ENCODE assay signal across 1 cellular context in the genomic region with DNA sequence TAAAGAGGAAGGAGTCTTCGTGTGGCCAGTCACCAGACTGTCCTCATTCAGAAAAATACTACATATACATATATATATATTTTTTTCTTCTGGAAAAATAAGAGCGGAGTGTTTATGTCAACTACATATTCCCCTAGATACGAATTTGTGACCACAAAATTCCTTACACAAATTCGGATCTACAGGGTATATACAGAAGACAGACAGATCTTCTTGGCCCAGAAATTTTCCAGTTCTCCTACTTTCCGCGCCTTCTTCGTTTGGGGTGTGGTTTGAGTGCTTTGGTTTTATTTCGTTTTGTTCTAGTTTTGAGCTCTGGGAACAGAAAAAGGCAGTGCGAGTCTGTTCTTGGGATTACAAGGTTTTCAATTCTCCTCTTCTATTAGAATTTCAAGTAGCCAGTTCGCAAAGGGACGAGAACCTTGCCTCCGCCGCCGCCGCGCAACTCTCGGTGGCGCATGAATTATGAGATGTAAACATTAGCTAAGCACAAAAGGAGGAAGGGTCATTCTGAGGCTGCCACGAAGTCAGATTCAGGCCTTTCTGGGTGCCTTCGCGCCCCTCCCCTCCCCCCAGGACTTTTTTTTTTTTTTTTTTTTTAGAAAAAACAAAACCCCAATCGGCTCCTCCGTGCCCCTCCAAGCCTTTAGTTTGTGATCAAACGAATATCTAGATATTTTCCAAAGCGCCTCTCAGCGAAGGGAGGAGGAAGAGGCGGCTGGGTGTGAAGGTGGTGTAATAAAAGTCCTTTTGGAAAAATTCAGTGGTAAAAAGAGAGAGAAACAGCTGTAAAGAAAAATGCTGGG.
TF ChIP-seq lines count a peak whose summit lies in the region.

No MANE protein-coding gene starts in this region.

TF ChIP-seq in K562, 482 proteins besides CTCF, POLR2A, EP300 and RAD21 (continued from another document and continues in another):
- TF ChIP-seq, protein P1, sequence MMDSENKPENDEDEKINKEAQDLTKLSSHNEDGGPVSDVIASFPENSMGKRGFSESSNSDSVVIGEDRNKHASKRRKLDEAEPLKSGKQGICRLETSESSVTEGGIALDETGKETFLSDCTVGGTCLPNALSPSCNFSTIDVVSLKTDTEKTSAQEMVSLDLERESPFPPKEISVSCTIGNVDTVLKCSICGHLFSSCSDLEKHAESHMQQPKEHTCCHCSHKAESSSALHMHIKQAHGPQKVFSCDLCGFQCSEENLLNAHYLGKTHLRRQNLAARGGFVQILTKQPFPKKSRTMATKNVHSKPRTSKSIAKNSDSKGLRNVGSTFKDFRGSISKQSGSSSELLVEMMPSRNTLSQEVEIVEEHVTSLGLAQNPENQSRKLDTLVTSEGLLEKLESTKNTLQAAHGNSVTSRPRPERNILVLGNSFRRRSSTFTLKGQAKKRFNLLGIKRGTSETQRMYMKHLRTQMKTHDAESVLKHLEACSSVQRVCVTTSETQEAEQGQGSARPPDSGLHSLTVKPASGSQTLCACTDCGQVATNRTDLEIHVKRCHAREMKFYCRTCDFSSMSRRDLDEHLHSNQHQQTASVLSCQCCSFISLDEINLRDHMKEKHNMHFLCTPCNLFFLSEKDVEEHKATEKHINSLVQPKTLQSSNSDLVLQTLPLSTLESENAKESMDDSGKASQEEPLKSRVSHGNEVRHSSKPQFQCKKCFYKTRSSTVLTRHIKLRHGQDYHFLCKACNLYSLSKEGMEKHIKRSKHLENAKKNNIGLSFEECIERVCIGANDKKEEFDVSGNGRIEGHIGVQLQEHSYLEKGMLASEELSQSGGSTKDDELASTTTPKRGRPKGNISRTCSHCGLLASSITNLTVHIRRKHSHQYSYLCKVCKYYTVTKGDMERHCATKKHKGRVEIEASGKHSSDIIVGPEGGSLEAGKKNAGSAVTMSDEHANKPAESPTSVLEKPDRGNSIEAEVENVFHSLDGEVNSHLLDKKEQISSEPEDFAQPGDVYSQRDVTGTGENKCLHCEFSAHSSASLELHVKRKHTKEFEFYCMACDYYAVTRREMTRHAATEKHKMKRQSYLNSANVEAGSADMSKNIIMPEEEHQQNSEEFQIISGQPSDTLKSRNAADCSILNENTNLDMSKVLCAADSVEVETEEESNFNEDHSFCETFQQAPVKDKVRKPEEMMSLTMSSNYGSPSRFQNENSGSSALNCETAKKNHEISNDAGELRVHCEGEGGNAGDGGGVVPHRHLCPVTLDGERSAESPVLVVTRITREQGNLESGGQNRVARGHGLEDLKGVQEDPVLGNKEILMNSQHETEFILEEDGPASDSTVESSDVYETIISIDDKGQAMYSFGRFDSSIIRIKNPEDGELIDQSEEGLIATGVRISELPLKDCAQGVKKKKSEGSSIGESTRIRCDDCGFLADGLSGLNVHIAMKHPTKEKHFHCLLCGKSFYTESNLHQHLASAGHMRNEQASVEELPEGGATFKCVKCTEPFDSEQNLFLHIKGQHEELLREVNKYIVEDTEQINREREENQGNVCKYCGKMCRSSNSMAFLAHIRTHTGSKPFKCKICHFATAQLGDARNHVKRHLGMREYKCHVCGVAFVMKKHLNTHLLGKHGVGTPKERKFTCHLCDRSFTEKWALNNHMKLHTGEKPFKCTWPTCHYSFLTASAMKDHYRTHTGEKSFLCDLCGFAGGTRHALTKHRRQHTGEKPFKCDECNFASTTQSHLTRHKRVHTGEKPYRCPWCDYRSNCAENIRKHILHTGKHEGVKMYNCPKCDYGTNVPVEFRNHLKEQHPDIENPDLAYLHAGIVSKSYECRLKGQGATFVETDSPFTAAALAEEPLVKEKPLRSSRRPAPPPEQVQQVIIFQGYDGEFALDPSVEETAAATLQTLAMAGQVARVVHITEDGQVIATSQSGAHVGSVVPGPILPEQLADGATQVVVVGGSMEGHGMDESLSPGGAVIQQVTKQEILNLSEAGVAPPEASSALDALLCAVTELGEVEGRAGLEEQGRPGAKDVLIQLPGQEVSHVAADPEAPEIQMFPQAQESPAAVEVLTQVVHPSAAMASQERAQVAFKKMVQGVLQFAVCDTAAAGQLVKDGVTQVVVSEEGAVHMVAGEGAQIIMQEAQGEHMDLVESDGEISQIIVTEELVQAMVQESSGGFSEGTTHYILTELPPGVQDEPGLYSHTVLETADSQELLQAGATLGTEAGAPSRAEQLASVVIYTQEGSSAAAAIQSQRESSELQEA (IDR thresholded peaks at IDR 0.05; ENCODE audit: low read depth): no peak
- TF ChIP-seq, protein P2, sequence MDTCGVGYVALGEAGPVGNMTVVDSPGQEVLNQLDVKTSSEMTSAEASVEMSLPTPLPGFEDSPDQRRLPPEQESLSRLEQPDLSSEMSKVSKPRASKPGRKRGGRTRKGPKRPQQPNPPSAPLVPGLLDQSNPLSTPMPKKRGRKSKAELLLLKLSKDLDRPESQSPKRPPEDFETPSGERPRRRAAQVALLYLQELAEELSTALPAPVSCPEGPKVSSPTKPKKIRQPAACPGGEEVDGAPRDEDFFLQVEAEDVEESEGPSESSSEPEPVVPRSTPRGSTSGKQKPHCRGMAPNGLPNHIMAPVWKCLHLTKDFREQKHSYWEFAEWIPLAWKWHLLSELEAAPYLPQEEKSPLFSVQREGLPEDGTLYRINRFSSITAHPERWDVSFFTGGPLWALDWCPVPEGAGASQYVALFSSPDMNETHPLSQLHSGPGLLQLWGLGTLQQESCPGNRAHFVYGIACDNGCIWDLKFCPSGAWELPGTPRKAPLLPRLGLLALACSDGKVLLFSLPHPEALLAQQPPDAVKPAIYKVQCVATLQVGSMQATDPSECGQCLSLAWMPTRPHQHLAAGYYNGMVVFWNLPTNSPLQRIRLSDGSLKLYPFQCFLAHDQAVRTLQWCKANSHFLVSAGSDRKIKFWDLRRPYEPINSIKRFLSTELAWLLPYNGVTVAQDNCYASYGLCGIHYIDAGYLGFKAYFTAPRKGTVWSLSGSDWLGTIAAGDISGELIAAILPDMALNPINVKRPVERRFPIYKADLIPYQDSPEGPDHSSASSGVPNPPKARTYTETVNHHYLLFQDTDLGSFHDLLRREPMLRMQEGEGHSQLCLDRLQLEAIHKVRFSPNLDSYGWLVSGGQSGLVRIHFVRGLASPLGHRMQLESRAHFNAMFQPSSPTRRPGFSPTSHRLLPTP (IDR thresholded peaks at IDR 0.05; ENCODE audit: borderline replicate concordance, extremely low read depth, insufficient read length): no peak
- TF ChIP-seq TEAD2 (tag; IDR thresholded peaks at IDR 0.05) (no peak), NUFIP1 (IDR thresholded peaks at IDR 0.05; ENCODE audit: partially characterized antibody) (no peak), FOXP1 (CRISPR knock-in tag; IDR thresholded peaks at IDR 0.05) (no peak), OTX1 (CRISPR knock-in tag; IDR thresholded peaks at IDR 0.05) (no peak), ZNF224 (CRISPR knock-in tag; IDR thresholded peaks at IDR 0.05) (no peak), CEBPG (CRISPR knock-in tag; IDR thresholded peaks at IDR 0.05) (no peak), CEBPG (tag; conservative IDR thresholded peaks at IDR 0.05 in 1 of 2, IDR thresholded peaks at IDR 0.05 in 1 of 2) (no peak), HDAC6 (IDR thresholded peaks at IDR 0.05; ENCODE audit: low read depth, low read length) (no peak), MTA1 (IDR thresholded peaks at IDR 0.05; ENCODE audit: borderline replicate concordance) (0 out of 2 replicates have a peak, but pooled peaks have one; percentile 42), ETS2 (tag; IDR thresholded peaks at IDR 0.05; ENCODE audit: borderline replicate concordance, poor library complexity, severe bottlenecking) (no peak), SP2 (IDR thresholded peaks at IDR 0.05; ENCODE audit: extremely low read depth, low read depth, low read length, poor library complexity, severe bottlenecking) (no peak), DNMT1 (IDR thresholded peaks at IDR 0.05) (no peak), YBX1 (IDR thresholded peaks at IDR 0.05) (no peak), CBFA2T2 (conservative IDR thresholded peaks at IDR 0.05) (no peak), SIRT6 (IDR thresholded peaks at IDR 0.05; ENCODE audit: low read depth, low read length) (no peak), HSF4 (CRISPR knock-in tag; IDR thresholded peaks at IDR 0.05; ENCODE audit: borderline replicate concordance) (no peak), DACH1 (IDR thresholded peaks at IDR 0.05; ENCODE audit: partially characterized antibody) (no peak), POLR3A (IDR thresholded peaks at IDR 0.05; ENCODE audit: borderline replicate concordance, extremely low read depth, insufficient read depth, insufficient read length) (no peak), GABPB1 (CRISPR knock-in tag; IDR thresholded peaks at IDR 0.05) (no peak), ZNF282 (CRISPR knock-in tag; IDR thresholded peaks at IDR 0.05) (no peak), CHD2 (IDR thresholded peaks at IDR 0.05; ENCODE audit: low read depth, low read length) (no peak), PTBP1 (IDR thresholded peaks at IDR 0.05; ENCODE audit: low read depth, low read length) (no peak), ZNF146 (CRISPR knock-in tag; IDR thresholded peaks at IDR 0.05; ENCODE audit: unreplicated experiment) (no peak), NR3C1 (CRISPR knock-in tag; IDR thresholded peaks at IDR 0.05) (no peak), ZNF3 (CRISPR knock-in tag; IDR thresholded peaks at IDR 0.05) (no peak)
- TF ChIP-seq, protein P3, sequence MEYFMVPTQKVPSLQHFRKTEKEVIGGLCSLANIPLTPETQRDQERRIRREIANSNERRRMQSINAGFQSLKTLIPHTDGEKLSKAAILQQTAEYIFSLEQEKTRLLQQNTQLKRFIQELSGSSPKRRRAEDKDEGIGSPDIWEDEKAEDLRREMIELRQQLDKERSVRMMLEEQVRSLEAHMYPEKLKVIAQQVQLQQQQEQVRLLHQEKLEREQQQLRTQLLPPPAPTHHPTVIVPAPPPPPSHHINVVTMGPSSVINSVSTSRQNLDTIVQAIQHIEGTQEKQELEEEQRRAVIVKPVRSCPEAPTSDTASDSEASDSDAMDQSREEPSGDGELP (CRISPR knock-in tag; IDR thresholded peaks at IDR 0.05; ENCODE audit: borderline replicate concordance): no peak
- TF ChIP-seq, protein P4, sequence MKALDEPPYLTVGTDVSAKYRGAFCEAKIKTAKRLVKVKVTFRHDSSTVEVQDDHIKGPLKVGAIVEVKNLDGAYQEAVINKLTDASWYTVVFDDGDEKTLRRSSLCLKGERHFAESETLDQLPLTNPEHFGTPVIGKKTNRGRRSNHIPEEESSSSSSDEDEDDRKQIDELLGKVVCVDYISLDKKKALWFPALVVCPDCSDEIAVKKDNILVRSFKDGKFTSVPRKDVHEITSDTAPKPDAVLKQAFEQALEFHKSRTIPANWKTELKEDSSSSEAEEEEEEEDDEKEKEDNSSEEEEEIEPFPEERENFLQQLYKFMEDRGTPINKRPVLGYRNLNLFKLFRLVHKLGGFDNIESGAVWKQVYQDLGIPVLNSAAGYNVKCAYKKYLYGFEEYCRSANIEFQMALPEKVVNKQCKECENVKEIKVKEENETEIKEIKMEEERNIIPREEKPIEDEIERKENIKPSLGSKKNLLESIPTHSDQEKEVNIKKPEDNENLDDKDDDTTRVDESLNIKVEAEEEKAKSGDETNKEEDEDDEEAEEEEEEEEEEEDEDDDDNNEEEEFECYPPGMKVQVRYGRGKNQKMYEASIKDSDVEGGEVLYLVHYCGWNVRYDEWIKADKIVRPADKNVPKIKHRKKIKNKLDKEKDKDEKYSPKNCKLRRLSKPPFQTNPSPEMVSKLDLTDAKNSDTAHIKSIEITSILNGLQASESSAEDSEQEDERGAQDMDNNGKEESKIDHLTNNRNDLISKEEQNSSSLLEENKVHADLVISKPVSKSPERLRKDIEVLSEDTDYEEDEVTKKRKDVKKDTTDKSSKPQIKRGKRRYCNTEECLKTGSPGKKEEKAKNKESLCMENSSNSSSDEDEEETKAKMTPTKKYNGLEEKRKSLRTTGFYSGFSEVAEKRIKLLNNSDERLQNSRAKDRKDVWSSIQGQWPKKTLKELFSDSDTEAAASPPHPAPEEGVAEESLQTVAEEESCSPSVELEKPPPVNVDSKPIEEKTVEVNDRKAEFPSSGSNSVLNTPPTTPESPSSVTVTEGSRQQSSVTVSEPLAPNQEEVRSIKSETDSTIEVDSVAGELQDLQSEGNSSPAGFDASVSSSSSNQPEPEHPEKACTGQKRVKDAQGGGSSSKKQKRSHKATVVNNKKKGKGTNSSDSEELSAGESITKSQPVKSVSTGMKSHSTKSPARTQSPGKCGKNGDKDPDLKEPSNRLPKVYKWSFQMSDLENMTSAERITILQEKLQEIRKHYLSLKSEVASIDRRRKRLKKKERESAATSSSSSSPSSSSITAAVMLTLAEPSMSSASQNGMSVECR (CRISPR knock-in tag; IDR thresholded peaks at IDR 0.05): no peak
- TF ChIP-seq, protein P5, sequence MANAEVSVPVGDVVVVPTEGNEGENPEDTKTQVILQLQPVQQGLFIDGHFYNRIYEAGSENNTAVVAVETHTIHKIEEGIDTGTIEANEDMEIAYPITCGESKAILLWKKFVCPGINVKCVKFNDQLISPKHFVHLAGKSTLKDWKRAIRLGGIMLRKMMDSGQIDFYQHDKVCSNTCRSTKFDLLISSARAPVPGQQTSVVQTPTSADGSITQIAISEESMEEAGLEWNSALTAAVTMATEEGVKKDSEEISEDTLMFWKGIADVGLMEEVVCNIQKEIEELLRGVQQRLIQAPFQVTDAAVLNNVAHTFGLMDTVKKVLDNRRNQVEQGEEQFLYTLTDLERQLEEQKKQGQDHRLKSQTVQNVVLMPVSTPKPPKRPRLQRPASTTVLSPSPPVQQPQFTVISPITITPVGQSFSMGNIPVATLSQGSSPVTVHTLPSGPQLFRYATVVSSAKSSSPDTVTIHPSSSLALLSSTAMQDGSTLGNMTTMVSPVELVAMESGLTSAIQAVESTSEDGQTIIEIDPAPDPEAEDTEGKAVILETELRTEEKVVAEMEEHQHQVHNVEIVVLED (CRISPR knock-in tag; IDR thresholded peaks at IDR 0.05): no peak
- TF ChIP-seq, protein P6, sequence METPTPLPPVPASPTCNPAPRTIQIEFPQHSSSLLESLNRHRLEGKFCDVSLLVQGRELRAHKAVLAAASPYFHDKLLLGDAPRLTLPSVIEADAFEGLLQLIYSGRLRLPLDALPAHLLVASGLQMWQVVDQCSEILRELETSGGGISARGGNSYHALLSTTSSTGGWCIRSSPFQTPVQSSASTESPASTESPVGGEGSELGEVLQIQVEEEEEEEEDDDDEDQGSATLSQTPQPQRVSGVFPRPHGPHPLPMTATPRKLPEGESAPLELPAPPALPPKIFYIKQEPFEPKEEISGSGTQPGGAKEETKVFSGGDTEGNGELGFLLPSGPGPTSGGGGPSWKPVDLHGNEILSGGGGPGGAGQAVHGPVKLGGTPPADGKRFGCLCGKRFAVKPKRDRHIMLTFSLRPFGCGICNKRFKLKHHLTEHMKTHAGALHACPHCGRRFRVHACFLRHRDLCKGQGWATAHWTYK (CRISPR knock-in tag; IDR thresholded peaks at IDR 0.05): no peak
- TF ChIP-seq, protein P7, sequence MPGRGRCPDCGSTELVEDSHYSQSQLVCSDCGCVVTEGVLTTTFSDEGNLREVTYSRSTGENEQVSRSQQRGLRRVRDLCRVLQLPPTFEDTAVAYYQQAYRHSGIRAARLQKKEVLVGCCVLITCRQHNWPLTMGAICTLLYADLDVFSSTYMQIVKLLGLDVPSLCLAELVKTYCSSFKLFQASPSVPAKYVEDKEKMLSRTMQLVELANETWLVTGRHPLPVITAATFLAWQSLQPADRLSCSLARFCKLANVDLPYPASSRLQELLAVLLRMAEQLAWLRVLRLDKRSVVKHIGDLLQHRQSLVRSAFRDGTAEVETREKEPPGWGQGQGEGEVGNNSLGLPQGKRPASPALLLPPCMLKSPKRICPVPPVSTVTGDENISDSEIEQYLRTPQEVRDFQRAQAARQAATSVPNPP (IDR thresholded peaks at IDR 0.05; ENCODE audit: borderline replicate concordance, insufficient read depth, insufficient read length): no peak
- TF ChIP-seq, protein P8, sequence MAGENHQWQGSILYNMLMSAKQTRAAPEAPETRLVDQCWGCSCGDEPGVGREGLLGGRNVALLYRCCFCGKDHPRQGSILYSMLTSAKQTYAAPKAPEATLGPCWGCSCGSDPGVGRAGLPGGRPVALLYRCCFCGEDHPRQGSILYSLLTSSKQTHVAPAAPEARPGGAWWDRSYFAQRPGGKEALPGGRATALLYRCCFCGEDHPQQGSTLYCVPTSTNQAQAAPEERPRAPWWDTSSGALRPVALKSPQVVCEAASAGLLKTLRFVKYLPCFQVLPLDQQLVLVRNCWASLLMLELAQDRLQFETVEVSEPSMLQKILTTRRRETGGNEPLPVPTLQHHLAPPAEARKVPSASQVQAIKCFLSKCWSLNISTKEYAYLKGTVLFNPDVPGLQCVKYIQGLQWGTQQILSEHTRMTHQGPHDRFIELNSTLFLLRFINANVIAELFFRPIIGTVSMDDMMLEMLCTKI (IDR thresholded peaks at IDR 0.05; ENCODE audit: partially characterized antibody): no peak
